In genomic region chr2:52365946-52366345, GRCh38 we compare ENCODE assay signal across 22 cellular contexts.
"Had no signal": no experiment of that assay in that cellular context is flagged by ENCODE, and none has a peak within 500 bp of the region (broad histone marks: within the 10 kb centered on the region; RNA-seq: fewer than 3 reads in every experiment).

No MANE protein-coding gene starts in this region.

- DNase-seq: activated CD4-positive, alpha-beta memory T cell treated with anti-CD3 and anti-CD28 coated beads, Interleukin-2, amount 10 ng/mL, durations not matched to agents 7 days and 5 days; activated CD4-positive, alpha-beta T cell treated with anti-CD3 and anti-CD28 coated beads for 36 hours; activated CD4-positive, alpha-beta T cell treated with anti-CD3 and anti-CD28 coated beads, Interleukin-2, amount 10 ng/mL, durations not matched to agents 24 days and 14 days; activated CD4-positive, alpha-beta T cell treated with anti-CD3 and anti-CD28 coated beads, Interleukin-2, amount 50 U/mL, for 4 hours; activated CD4-positive, CD25-positive, alpha-beta regulatory T cell; activated CD4-positive, CD25-positive, alpha-beta regulatory T cell treated with anti-CD3 and anti-CD28 coated beads, Interleukin-2, amount 50 U/mL, for 72 hours; activated CD8-positive, alpha-beta memory T cell treated with anti-CD3 and anti-CD28 coated beads, Interleukin-2, amount 50 U/mL, for 48 hours; activated gamma-delta T cell; activated naive CD4-positive, alpha-beta T cell; activated naive CD4-positive, alpha-beta T cell treated with anti-CD3 and anti-CD28 coated beads, Interleukin-2, amount 10 ng/mL, durations not matched to agents 7 days and 5 days; activated naive CD8-positive, alpha-beta T cell treated with anti-CD3 and anti-CD28 coated beads, Interleukin-2, amount 10 ng/mL, durations not matched to agents 7 days and 5 days; activated T-cell treated with anti-CD3 and anti-CD28 coated beads for 4 hours; activated T-cell treated with anti-CD3 and anti-CD28 coated beads, Interleukin-2, amount 50 U/mL, for 24 hours; activated T-cell treated with anti-CD3 and anti-CD28 coated beads, Interleukin-2, amount 50 U/mL, for 72 hours; central memory CD4-positive, alpha-beta T cell; cerebellar nuclear complex; colonic mucosa; effector CD8-positive, alpha-beta T cell; esophagus squamous epithelium; head of caudate nucleus; hippocampal formation had no signal

- ATAC-seq: activated CD4-positive, alpha-beta T cell treated with anti-CD3 and anti-CD28 coated beads for 36 hours; activated naive CD4-positive, alpha-beta T cell treated with anti-CD3 and anti-CD28 coated beads, Interleukin-2, amount 50 U/mL, for 72 hours; activated T-cell treated with anti-CD3 and anti-CD28 coated beads, Interleukin-2, amount 50 U/mL, for 72 hours had no signal
